In genomic region chr12:95918194-95918993, GRCh38 we compare ENCODE assay signal across 8 cellular contexts. TPM values are rescaled to one million over a fixed set of nuclear protein-coding genes. Genes with fewer than 3 reads are reported as not detected.
A peak's percentile ranks its signal among the peaks of the same experiment; 100 is the strongest.
DNase-seq lines count a peak whose midpoint lies in the region; ATAC-seq and TF ChIP-seq lines count a peak whose summit lies in the region.

No MANE protein-coding gene starts in this region.

- peaks cover 4% of the 10 kb centered on the region for H3K27me3 ChIP-seq in kidney epithelial cell (ENCODE audit: control insufficient read depth, insufficient read depth, low read length)

- ATAC-seq in HG02571 (IDR thresholded peaks at IDR 0.05; ENCODE audit: unreplicated experiment): peak; percentile 95

- H3K4me3 ChIP-seq in kidney epithelial cell (ENCODE audit: low read depth, low read length): no peak overlapping the region

- H3K36me3 ChIP-seq in kidney epithelial cell (ENCODE audit: control insufficient read depth, insufficient read depth, low read length): no peaks in the 10 kb centered on the region

- peak; percentile 70 for DNase-seq in SIG-M5 treated with dmso at 0.1 percent for 504 hours (lab: John Stamatoyannopoulos, UW; ENCODE audit: unreplicated experiment)
- DNase-seq in SIG-M5 (lab: John Stamatoyannopoulos, UW): no peak
- DNase-seq in NCI-H1417 (lab: John Stamatoyannopoulos, UW): peak; percentile 61 to 81 (median 73)
- DNase-seq in T-helper 1 cell: peak in 4 of 5 donors; percentile 12 to 64 (median 26)
- peak; percentile 49 to 81 for DNase-seq in T47D (ENCODE audit: low read depth in 1 of 2, low spot score in 1 of 2)
- DNase-seq in kidney epithelial cell (ENCODE audit: low read depth): no peak
- peak in 2 of 3 experiments; percentile 10 to 13 for DNase-seq in stimulated activated CD4-positive, alpha-beta T cell treated with anti-CD3 and anti-CD28 coated beads, TNF-alpha, amount 100 ng/mL, for 4 hours (ENCODE audit: low read depth in 3 of 3)

- in situ Hi-C loops in T47D (cut with HindIII; ENCODE audit: low pct_unique_long_range_greater_than_20kb, low sequenced_read_pairs): no loop called here

- peak; percentile 83 for TF ChIP-seq CTCF in kidney epithelial cell (IDR thresholded peaks at IDR 0.05; ENCODE audit: insufficient read depth, low read length, poor library complexity, severe bottlenecking)

RNA-seq across cellular contexts. Expression of gene CCDC38, which starts 24.0 kb away (rescaled TPM):
- 0.07 TPM in 1 of 2 replicates, not detected in the other for total RNA-seq in kidney epithelial cell

RNA-seq across cellular contexts. Expression of gene AMDHD1, which starts 24.7 kb away (rescaled TPM):
- 0.41 and 0.67 TPM in 2 replicates for total RNA-seq in kidney epithelial cell

RNA-seq across cellular contexts. Expression of gene SNRPF, which starts 59.6 kb away (rescaled TPM):
- 11.8 and 13.6 TPM in 2 replicates for total RNA-seq in kidney epithelial cell

Comparison
In these comparisons a context has a peak if more than half of its experiments do, and no peak if none do; other contexts are left out.
1. DNase-seq: peak in SIG-M5 treated with dmso at 0.1 percent for 504 hours (single experiment), NCI-H1417 (3 of 3), T-helper 1 cell (4 of 5), T47D (2 of 2) and stimulated activated CD4-positive, alpha-beta T cell treated with anti-CD3 and anti-CD28 coated beads, TNF-alpha, amount 100 ng/mL, for 4 hours (2 of 3); none in SIG-M5 (single experiment) and kidney epithelial cell (single experiment).